8 cellular contexts compared by ENCODE assay signal in genomic region chr11:28697920-28698827, GRCh38.
A peak's percentile ranks its signal among the peaks of the same experiment; 100 is the strongest.
DNase-seq lines count a peak whose midpoint lies in the region; ATAC-seq and TF ChIP-seq lines count a peak whose summit lies in the region.

No MANE protein-coding gene starts in this region.

- no peaks in the 10 kb centered on the region for H3K9me3 Mint-ChIP-seq in endothelial cell (ENCODE audit: unreplicated experiment)

- no peak overlapping the region for H3K27ac Mint-ChIP-seq in endothelial cell (ENCODE audit: unreplicated experiment)

- H3K4me3 Mint-ChIP-seq in endothelial cell (ENCODE audit: unreplicated experiment) = no peak overlapping the region

- DNase-seq in Ammon's horn (ENCODE audit: low spot score) (peak; percentile 57), RKO (ENCODE audit: low spot score) (peak; percentile 48), endothelial cell (ENCODE audit: low spot score) (peak; percentile 75), mucosa of gallbladder (ENCODE audit: low spot score) (peak; percentile 34), NCI-H2227 (lab: John Stamatoyannopoulos, UW; ENCODE audit: unreplicated experiment) (no peak)

- H3K4me3 ChIP-seq in GM12875 (ENCODE audit: low read depth, low read length) = no peak overlapping the region

- H3K4me1 Mint-ChIP-seq in endothelial cell (ENCODE audit: unreplicated experiment) = peaks cover 4% of the 10 kb centered on the region

- ATAC-seq in HG03342 (IDR thresholded peaks at IDR 0.05; ENCODE audit: unreplicated experiment) (peak; percentile 70), GM19467 (IDR thresholded peaks at IDR 0.05; ENCODE audit: unreplicated experiment) (no peak)

- TF ChIP-seq CTCF in GM12875 (IDR thresholded peaks at IDR 0.05; ENCODE audit: borderline replicate concordance, insufficient read depth, low read depth, low read length) (peak; percentile 69), endothelial cell (IDR thresholded peaks at IDR 0.05; ENCODE audit: unreplicated experiment) (peak; percentile 91)

- no peaks in the 10 kb centered on the region for H3K36me3 Mint-ChIP-seq in endothelial cell (ENCODE audit: low read depth, unreplicated experiment)

- H3K27me3 Mint-ChIP-seq in endothelial cell (ENCODE audit: unreplicated experiment) = peaks cover 2% of the 10 kb centered on the region
